1 cellular context compared by ENCODE assay signal in genomic region chr2:164693390-164693789, GRCh38.
TF ChIP-seq lines count a peak whose summit lies in the region.

No MANE protein-coding gene starts in this region.

TF ChIP-seq in HepG2, 621 proteins besides CTCF, POLR2A, EP300 and RAD21 (continued from another document and continues in another):
- peak; percentile 26; the same call in 1 of the 2 replicates for TF ChIP-seq ZBTB25 (CRISPR knock-in tag; IDR thresholded peaks at IDR 0.05)
- no peak for TF ChIP-seq KLF12 (CRISPR knock-in tag; IDR thresholded peaks at IDR 0.05; ENCODE audit: borderline replicate concordance)
- TF ChIP-seq ZNF570 (CRISPR knock-in tag; IDR thresholded peaks at IDR 0.05; ENCODE audit: borderline replicate concordance), result no peak
- no peak for TF ChIP-seq IRX3 (CRISPR knock-in tag; IDR thresholded peaks at IDR 0.05; ENCODE audit: borderline replicate concordance, low read depth)
- no peak for TF ChIP-seq ZNF260 (CRISPR knock-in tag; IDR thresholded peaks at IDR 0.05; ENCODE audit: borderline replicate concordance, low read depth)
- TF ChIP-seq TFAP4 (IDR thresholded peaks at IDR 0.05; ENCODE audit: borderline replicate concordance, low read depth), result no peak
- TF ChIP-seq NCOA5 (CRISPR knock-in tag; IDR thresholded peaks at IDR 0.05), result no peak
- TF ChIP-seq THAP11 (CRISPR knock-in tag; IDR thresholded peaks at IDR 0.05), result peak; percentile 39; the same call in 1 of the 2 replicates
- peak; percentile 85 for TF ChIP-seq RXRB (CRISPR knock-in tag; IDR thresholded peaks at IDR 0.05; ENCODE audit: borderline replicate concordance)
- TF ChIP-seq SMARCE1 (IDR thresholded peaks at IDR 0.05; ENCODE audit: borderline replicate concordance), result no peak
- TF ChIP-seq AGO2 (optimal IDR thresholded peaks at IDR 0.05; ENCODE audit: low read depth, low read length), result no peak
- no peak for TF ChIP-seq ADNP (CRISPR knock-in tag; IDR thresholded peaks at IDR 0.05)
- TF ChIP-seq, protein P1, sequence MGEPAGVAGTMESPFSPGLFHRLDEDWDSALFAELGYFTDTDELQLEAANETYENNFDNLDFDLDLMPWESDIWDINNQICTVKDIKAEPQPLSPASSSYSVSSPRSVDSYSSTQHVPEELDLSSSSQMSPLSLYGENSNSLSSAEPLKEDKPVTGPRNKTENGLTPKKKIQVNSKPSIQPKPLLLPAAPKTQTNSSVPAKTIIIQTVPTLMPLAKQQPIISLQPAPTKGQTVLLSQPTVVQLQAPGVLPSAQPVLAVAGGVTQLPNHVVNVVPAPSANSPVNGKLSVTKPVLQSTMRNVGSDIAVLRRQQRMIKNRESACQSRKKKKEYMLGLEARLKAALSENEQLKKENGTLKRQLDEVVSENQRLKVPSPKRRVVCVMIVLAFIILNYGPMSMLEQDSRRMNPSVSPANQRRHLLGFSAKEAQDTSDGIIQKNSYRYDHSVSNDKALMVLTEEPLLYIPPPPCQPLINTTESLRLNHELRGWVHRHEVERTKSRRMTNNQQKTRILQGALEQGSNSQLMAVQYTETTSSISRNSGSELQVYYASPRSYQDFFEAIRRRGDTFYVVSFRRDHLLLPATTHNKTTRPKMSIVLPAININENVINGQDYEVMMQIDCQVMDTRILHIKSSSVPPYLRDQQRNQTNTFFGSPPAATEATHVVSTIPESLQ (CRISPR knock-in tag; conservative IDR thresholded peaks at IDR 0.05), result no peak
- no peak for TF ChIP-seq KMT2B (CRISPR knock-in tag; IDR thresholded peaks at IDR 0.05)
- TF ChIP-seq TBL1XR1 (IDR thresholded peaks at IDR 0.05; ENCODE audit: borderline replicate concordance, low read length, partially characterized antibody), result peak; percentile 27
- no peak for TF ChIP-seq CCDC6 (CRISPR knock-in tag; IDR thresholded peaks at IDR 0.05)
- no peak for TF ChIP-seq ZNF737 (CRISPR knock-in tag; IDR thresholded peaks at IDR 0.05; ENCODE audit: borderline replicate concordance)
- TF ChIP-seq ZNF660 (CRISPR knock-in tag; IDR thresholded peaks at IDR 0.05; ENCODE audit: borderline replicate concordance, low read depth), result no peak
- TF ChIP-seq ZBTB46 (CRISPR knock-in tag; IDR thresholded peaks at IDR 0.05; ENCODE audit: borderline replicate concordance), result no peak
- no peak for TF ChIP-seq ARID2 (CRISPR knock-in tag; IDR thresholded peaks at IDR 0.05; ENCODE audit: borderline replicate concordance)
- TF ChIP-seq ZBTB8A (CRISPR knock-in tag; IDR thresholded peaks at IDR 0.05; ENCODE audit: borderline replicate concordance, low read depth), result no peak
- TF ChIP-seq NR0B2 (CRISPR knock-in tag; IDR thresholded peaks at IDR 0.05), result no peak
- TF ChIP-seq, protein P2, sequence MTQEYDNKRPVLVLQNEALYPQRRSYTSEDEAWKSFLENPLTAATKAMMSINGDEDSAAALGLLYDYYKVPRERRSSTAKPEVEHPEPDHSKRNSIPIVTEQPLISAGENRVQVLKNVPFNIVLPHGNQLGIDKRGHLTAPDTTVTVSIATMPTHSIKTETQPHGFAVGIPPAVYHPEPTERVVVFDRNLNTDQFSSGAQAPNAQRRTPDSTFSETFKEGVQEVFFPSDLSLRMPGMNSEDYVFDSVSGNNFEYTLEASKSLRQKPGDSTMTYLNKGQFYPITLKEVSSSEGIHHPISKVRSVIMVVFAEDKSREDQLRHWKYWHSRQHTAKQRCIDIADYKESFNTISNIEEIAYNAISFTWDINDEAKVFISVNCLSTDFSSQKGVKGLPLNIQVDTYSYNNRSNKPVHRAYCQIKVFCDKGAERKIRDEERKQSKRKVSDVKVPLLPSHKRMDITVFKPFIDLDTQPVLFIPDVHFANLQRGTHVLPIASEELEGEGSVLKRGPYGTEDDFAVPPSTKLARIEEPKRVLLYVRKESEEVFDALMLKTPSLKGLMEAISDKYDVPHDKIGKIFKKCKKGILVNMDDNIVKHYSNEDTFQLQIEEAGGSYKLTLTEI (CRISPR knock-in tag; conservative IDR thresholded peaks at IDR 0.05), result no peak
- TF ChIP-seq SRSF1 (optimal IDR thresholded peaks at IDR 0.05; ENCODE audit: low read depth, low read length), result no peak
- TF ChIP-seq ZNF770 (CRISPR knock-in tag; IDR thresholded peaks at IDR 0.05), result no peak
- no peak for TF ChIP-seq CBX5 (CRISPR knock-in tag; IDR thresholded peaks at IDR 0.05; ENCODE audit: borderline replicate concordance)
- no peak for TF ChIP-seq ZNF615 (CRISPR knock-in tag; IDR thresholded peaks at IDR 0.05; ENCODE audit: borderline replicate concordance)
- no peak for TF ChIP-seq MAZ (IDR thresholded peaks at IDR 0.05; ENCODE audit: borderline replicate concordance, low read depth, low read length)
- no peak for TF ChIP-seq MAZ (CRISPR knock-in tag; IDR thresholded peaks at IDR 0.05; ENCODE audit: low read depth)
- TF ChIP-seq ZNF230 (CRISPR knock-in tag; IDR thresholded peaks at IDR 0.05), result no peak
- TF ChIP-seq, protein P3, sequence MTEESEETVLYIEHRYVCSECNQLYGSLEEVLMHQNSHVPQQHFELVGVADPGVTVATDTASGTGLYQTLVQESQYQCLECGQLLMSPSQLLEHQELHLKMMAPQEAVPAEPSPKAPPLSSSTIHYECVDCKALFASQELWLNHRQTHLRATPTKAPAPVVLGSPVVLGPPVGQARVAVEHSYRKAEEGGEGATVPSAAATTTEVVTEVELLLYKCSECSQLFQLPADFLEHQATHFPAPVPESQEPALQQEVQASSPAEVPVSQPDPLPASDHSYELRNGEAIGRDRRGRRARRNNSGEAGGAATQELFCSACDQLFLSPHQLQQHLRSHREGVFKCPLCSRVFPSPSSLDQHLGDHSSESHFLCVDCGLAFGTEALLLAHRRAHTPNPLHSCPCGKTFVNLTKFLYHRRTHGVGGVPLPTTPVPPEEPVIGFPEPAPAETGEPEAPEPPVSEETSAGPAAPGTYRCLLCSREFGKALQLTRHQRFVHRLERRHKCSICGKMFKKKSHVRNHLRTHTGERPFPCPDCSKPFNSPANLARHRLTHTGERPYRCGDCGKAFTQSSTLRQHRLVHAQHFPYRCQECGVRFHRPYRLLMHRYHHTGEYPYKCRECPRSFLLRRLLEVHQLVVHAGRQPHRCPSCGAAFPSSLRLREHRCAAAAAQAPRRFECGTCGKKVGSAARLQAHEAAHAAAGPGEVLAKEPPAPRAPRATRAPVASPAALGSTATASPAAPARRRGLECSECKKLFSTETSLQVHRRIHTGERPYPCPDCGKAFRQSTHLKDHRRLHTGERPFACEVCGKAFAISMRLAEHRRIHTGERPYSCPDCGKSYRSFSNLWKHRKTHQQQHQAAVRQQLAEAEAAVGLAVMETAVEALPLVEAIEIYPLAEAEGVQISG (CRISPR knock-in tag; IDR thresholded peaks at IDR 0.05), result no peak
- TF ChIP-seq TOE1 (CRISPR knock-in tag; IDR thresholded peaks at IDR 0.05), result 0 out of 2 replicates have a peak, but pooled peaks have one; percentile 39
- TF ChIP-seq SMYD3 (CRISPR knock-in tag; IDR thresholded peaks at IDR 0.05), result no peak
- no peak for TF ChIP-seq ZFP36L2 (CRISPR knock-in tag; IDR thresholded peaks at IDR 0.05)
- peak; percentile 87 for TF ChIP-seq SIX4 (CRISPR knock-in tag; IDR thresholded peaks at IDR 0.05)
- TF ChIP-seq ZNF383 (CRISPR knock-in tag; IDR thresholded peaks at IDR 0.05; ENCODE audit: borderline replicate concordance), result no peak
- peak; percentile 77 for TF ChIP-seq SAP130 (CRISPR knock-in tag; IDR thresholded peaks at IDR 0.05; ENCODE audit: low read depth)
- TF ChIP-seq ZBTB21 (CRISPR knock-in tag; IDR thresholded peaks at IDR 0.05), result no peak
- TF ChIP-seq, protein P4, sequence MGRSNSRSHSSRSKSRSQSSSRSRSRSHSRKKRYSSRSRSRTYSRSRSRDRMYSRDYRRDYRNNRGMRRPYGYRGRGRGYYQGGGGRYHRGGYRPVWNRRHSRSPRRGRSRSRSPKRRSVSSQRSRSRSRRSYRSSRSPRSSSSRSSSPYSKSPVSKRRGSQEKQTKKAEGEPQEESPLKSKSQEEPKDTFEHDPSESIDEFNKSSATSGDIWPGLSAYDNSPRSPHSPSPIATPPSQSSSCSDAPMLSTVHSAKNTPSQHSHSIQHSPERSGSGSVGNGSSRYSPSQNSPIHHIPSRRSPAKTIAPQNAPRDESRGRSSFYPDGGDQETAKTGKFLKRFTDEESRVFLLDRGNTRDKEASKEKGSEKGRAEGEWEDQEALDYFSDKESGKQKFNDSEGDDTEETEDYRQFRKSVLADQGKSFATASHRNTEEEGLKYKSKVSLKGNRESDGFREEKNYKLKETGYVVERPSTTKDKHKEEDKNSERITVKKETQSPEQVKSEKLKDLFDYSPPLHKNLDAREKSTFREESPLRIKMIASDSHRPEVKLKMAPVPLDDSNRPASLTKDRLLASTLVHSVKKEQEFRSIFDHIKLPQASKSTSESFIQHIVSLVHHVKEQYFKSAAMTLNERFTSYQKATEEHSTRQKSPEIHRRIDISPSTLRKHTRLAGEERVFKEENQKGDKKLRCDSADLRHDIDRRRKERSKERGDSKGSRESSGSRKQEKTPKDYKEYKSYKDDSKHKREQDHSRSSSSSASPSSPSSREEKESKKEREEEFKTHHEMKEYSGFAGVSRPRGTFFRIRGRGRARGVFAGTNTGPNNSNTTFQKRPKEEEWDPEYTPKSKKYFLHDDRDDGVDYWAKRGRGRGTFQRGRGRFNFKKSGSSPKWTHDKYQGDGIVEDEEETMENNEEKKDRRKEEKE (IDR thresholded peaks at IDR 0.05), result no peak
- no peak for TF ChIP-seq ZNF276 (CRISPR knock-in tag; IDR thresholded peaks at IDR 0.05; ENCODE audit: low read depth)
- no peak for TF ChIP-seq ZNF232 (CRISPR knock-in tag; IDR thresholded peaks at IDR 0.05; ENCODE audit: borderline replicate concordance)
- TF ChIP-seq, protein P5, sequence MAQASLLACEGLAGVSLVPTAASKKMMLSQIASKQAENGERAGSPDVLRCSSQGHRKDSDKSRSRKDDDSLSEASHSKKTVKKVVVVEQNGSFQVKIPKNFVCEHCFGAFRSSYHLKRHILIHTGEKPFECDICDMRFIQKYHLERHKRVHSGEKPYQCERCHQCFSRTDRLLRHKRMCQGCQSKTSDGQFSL (CRISPR knock-in tag; IDR thresholded peaks at IDR 0.05), result no peak
- no peak for TF ChIP-seq E2F2 (CRISPR knock-in tag; IDR thresholded peaks at IDR 0.05; ENCODE audit: borderline replicate concordance)
